Comparison of ENCODE assay signal across 24 cellular contexts in the genomic region with DNA sequence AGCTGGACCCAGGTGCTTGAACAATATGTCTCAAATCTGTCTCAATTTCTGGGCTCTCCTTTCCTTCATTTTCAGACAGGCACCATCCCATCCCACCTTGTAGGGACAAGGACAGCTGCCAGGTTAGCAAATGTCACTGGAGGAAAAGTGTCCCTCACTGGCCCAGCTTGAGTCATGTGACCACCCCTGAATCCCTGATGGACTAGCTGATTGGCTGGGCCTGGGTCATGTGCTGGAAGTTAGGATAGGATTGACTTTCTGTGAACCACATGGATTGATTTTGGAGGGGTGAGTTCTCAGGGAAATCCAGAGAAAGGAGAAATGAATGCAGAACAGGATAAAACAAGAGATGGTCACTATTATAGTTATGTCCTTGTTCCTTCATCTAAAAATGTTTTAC. TPM values are rescaled to one million over a fixed set of nuclear protein-coding genes. Genes with fewer than 3 reads are reported as not detected.
A peak's percentile ranks its signal among the peaks of the same experiment; 100 is the strongest.
DNase-seq lines count a peak whose midpoint lies in the region; ATAC-seq, FAIRE-seq and TF ChIP-seq lines count a peak whose summit lies in the region.
"Had no signal": no experiment of that assay in that cellular context is flagged by ENCODE, and none has a peak within 500 bp of the region (broad histone marks: within the 10 kb centered on the region; RNA-seq: fewer than 3 reads in every experiment).

No MANE protein-coding gene starts in this region.

- H4K8ac ChIP-seq in trophoblast cell (ENCODE audit: low read depth, low read length) = no peak overlapping the region

- peaks cover 15% of the 10 kb centered on the region for H3K4me1 Mint-ChIP-seq in glutamatergic neuron (ENCODE audit: low read depth, unreplicated experiment)

- no peak overlapping the region for H3K4ac ChIP-seq in trophoblast cell (ENCODE audit: low read depth, low read length)

- H2BK120ac ChIP-seq in trophoblast cell (ENCODE audit: insufficient read depth, low read length, poor library complexity) = no peak overlapping the region

- H3K9me3 ChIP-seq in A549 (peaks cover 3% of the 10 kb centered on the region; the same call in 1 of the 3 replicates), DOHH2 (ENCODE audit: control insufficient read depth, insufficient read depth, low read length) (no peaks in the 10 kb centered on the region), trophoblast cell (ENCODE audit: insufficient read depth, low read depth, low read length) (peaks cover 3% of the 10 kb centered on the region)

- no peaks in the 10 kb centered on the region for H3K9me2 ChIP-seq in DOHH2 (replicated peaks; ENCODE audit: control insufficient read depth, low read length)

- CTCF ChIA-PET in A549 (lab: Yijun Ruan, JAX) = interaction anchor here (0.9 to 9.9 kb wide), 17 partner anchors 9 to 249 kb away, joined by 3 to 102 read pairs (median 5); a partner anchor contains a TSS

- no peak for TF ChIP-seq RAD21 in A549 (conservative IDR thresholded peaks at IDR 0.05 in 1 of 2, IDR thresholded peaks at IDR 0.05 in 1 of 2)

- H3K9me3 Mint-ChIP-seq in glutamatergic neuron (ENCODE audit: unreplicated experiment) = peaks cover 13% of the 10 kb centered on the region
- H3K9me3 Mint-ChIP-seq: T-cell had no signal

- TF ChIP-seq CTCF in A549 (IDR thresholded peaks at IDR 0.05) = no peak
- no peak for TF ChIP-seq CTCF in DOHH2 (IDR thresholded peaks at IDR 0.05; ENCODE audit: low read depth, low read length, poor library complexity, severe bottlenecking)
- no peak for TF ChIP-seq CTCF in glutamatergic neuron (IDR thresholded peaks at IDR 0.05; ENCODE audit: partially characterized antibody, unreplicated experiment)

- H2AFZ ChIP-seq in trophoblast cell (ENCODE audit: insufficient read depth, low read length, poor library complexity) = no peak overlapping the region

- no peak overlapping the region for H4K91ac ChIP-seq in trophoblast cell (ENCODE audit: low read depth, low read length)

- DNase-seq in A549 (ENCODE audit: low read depth in 1 of 2, low spot score in 1 of 2) (no peak), SW480 (ENCODE audit: low spot score) (peak; percentile 26), glutamatergic neuron (no peak), NCI-H2196 (lab: John Stamatoyannopoulos, UW; ENCODE audit: unreplicated experiment) (no peak), trophoblast cell (no peak), NCI-H187 treated with DMSO at 0.1 percent for 48 hours (lab: John Stamatoyannopoulos, UW) (no peak), GM19239 (ENCODE audit: insufficient read length, low spot score) (no peak)
- DNase-seq: DMS79 treated with DMSO at 0.1 percent for 48 hours; MM.1S; NCI-H1092; NCI-H1436 treated with DMSO at 0.1 percent for 48 hours; NCI-H2029 treated with DMSO at 0.1 percent for 48 hours; NCI-H2171; NCI-H446; NCI-H526 treated with DMSO at 0.1 percent for 48 hours; NK-92 treated with Interleukin-12 subunit alpha and Interleukin-12 subunit beta, amount 100 ng/mL, for 24 hours; T-cell had no signal

- H3K18ac ChIP-seq in trophoblast cell (ENCODE audit: low read length) = no peak overlapping the region

- no peaks in the 10 kb centered on the region for H4K20me1 ChIP-seq in DOHH2 (ENCODE audit: control insufficient read depth, insufficient read depth, low read depth, low read length)

- peak overlapping the region; percentile 52 for H3K27ac Mint-ChIP-seq in glutamatergic neuron (ENCODE audit: unreplicated experiment)

- peaks cover 16% of the 10 kb centered on the region for H3K27me3 Mint-ChIP-seq in glutamatergic neuron (ENCODE audit: unreplicated experiment)

- no peak overlapping the region for H2AK5ac ChIP-seq in trophoblast cell (ENCODE audit: low read length)

- H3K4me3 Mint-ChIP-seq in glutamatergic neuron (ENCODE audit: unreplicated experiment) = no peak overlapping the region
- H3K4me3 Mint-ChIP-seq: T-cell had no signal

- H3K27me3 ChIP-seq in DOHH2 (ENCODE audit: control insufficient read depth, low read length) (no peaks in the 10 kb centered on the region), trophoblast cell (ENCODE audit: insufficient read depth, low read length) (no peaks in the 10 kb centered on the region)

- ATAC-seq in A549 = no peak
- ATAC-seq: Right ventricle myocardium inferior, T-cell had no signal

- FAIRE-seq in A549 (lab: Jason Lieb, UNC) (no peak), GM19239 (lab: Jason Lieb, UNC) (no peak)
- FAIRE-seq: RCC 7860 had no signal

- TF ChIP-seq POLR2A in A549 (IDR thresholded peaks at IDR 0.05; ENCODE audit: low read length) = no peak

- H3F3A ChIP-seq in DOHH2 (ENCODE audit: control insufficient read depth, insufficient read depth) = peaks cover 13% of the 10 kb centered on the region

- no peak overlapping the region for H2BK12ac ChIP-seq in trophoblast cell (ENCODE audit: low read length)

- H3K4me3 ChIP-seq in A549 = no peak overlapping the region
- no peak overlapping the region for H3K4me3 ChIP-seq in DOHH2 (ENCODE audit: low read length)
- no peak overlapping the region for H3K4me3 ChIP-seq in trophoblast cell (ENCODE audit: low read depth, low read length)

- no peak overlapping the region for H3K14ac ChIP-seq in trophoblast cell (ENCODE audit: low read length)

- peaks cover 4% of the 10 kb centered on the region for H3K36me3 ChIP-seq in DOHH2 (ENCODE audit: control insufficient read depth, low read length)
- no peaks in the 10 kb centered on the region for H3K36me3 ChIP-seq in trophoblast cell (ENCODE audit: control insufficient read depth in 1 of 2, insufficient read depth in 2 of 2, low read length in 2 of 2)

- no peak overlapping the region for H2BK5ac ChIP-seq in trophoblast cell (ENCODE audit: low read depth, low read length, poor library complexity)

- H4K12ac ChIP-seq in trophoblast cell (ENCODE audit: low read depth, low read length) = no peak overlapping the region

- no peaks in the 10 kb centered on the region for H3K36me3 Mint-ChIP-seq in glutamatergic neuron (ENCODE audit: unreplicated experiment)
- H3K36me3 Mint-ChIP-seq: T-cell had no signal

- H3K4me1 ChIP-seq in A549 (peaks cover 11% of the 10 kb centered on the region; the same call in 2 of the 3 replicates), DOHH2 (ENCODE audit: control insufficient read depth, low read length) (peaks cover 82% of the 10 kb centered on the region), trophoblast cell (ENCODE audit: control insufficient read depth in 1 of 2, insufficient read depth in 2 of 2, low read length in 2 of 2) (peaks cover 6 to 9% of the 10 kb centered on the region in 2 experiments)

- no peaks in the 10 kb centered on the region for H3K79me1 ChIP-seq in trophoblast cell (ENCODE audit: low read length)

- no peak for TF ChIP-seq EP300 in A549 (IDR thresholded peaks at IDR 0.05)

- no peak overlapping the region for H3K9ac ChIP-seq in trophoblast cell (ENCODE audit: low read length)

- H3K27ac ChIP-seq in A549 (no peak overlapping the region), DOHH2 (ENCODE audit: low read depth, low read length) (peak overlapping the region; percentile 100), trophoblast cell (ENCODE audit: low read depth, low read length) (no peak overlapping the region)

- H3K23ac ChIP-seq in trophoblast cell (ENCODE audit: low read length) = no peak overlapping the region

- no peaks in the 10 kb centered on the region for H3K79me2 ChIP-seq in DOHH2 (ENCODE audit: control insufficient read depth, low read length)
- H3K79me2 ChIP-seq in trophoblast cell (ENCODE audit: control insufficient read depth, insufficient read depth, low read length, poor library complexity) = peaks cover 2% of the 10 kb centered on the region

- H3K4me2 ChIP-seq in A549 = no peak overlapping the region
- H3K4me2 ChIP-seq in DOHH2 (ENCODE audit: low read length) = peak overlapping the region; percentile 95
- H3K4me2 ChIP-seq in trophoblast cell (ENCODE audit: low read length) = no peak overlapping the region

- POLR2A ChIA-PET in A549 (lab: Yijun Ruan, JAX) = no interaction called here

RNA-seq across cellular contexts. Expression of a gene that starts 28.2 kb away (rescaled TPM):
- 0.32 and 0.46 TPM in 2 replicates for polyA plus RNA-seq in A549 (2011; rRNA removed)
- polyA plus RNA-seq in A549 (2012; cell fraction: cytosol; rRNA removed) = 0.05 and 0.07 TPM in 2 replicates
- 0.17 TPM in 1 of 2 replicates, not detected in the other for polyA plus RNA-seq in A549 (2012; cell fraction: nucleus; rRNA removed)
- polyA plus RNA-seq in A549 (2017; fragmentation: RNase III; extraction: RNeasy Plus Mini Kit Qiagen cat#74134 plus additional on column Dnase treatment) = 0.16 TPM in 1 of 3 replicates, not detected in the others
- not detected in 2 replicates for polyA minus RNA-seq in A549 (2011; rRNA and poly(A)+ RNA removed)
- not detected for total RNA-seq in glutamatergic neuron (ENCODE audit: unreplicated experiment)
- 1.9 and 2.6 TPM in 2 replicates for polyA plus RNA-seq in trophoblast cell (2013)
- total RNA-seq: G401, H4, LHCN-M2, SK-MEL-5 had no signal

RNA-seq across cellular contexts. Expression of a gene that starts 45.9 kb away (rescaled TPM):
- 0.08 and 0.09 TPM in 2 replicates for polyA plus RNA-seq in A549 (2011; rRNA removed)
- polyA plus RNA-seq in A549 (2012; cell fraction: cytosol; rRNA removed) = 0.04 TPM in 2 replicates
- 0.47 and 0.66 TPM in 2 replicates for polyA plus RNA-seq in A549 (2012; cell fraction: nucleus; rRNA removed)
- 0.04 to 0.12 TPM (median 0.06 TPM) in 3 replicates for polyA plus RNA-seq in A549 (2017; fragmentation: RNase III; extraction: RNeasy Plus Mini Kit Qiagen cat#74134 plus additional on column Dnase treatment)
- not detected in 2 replicates for polyA minus RNA-seq in A549 (2011; rRNA and poly(A)+ RNA removed)
- 0.29 TPM for total RNA-seq in glutamatergic neuron (ENCODE audit: unreplicated experiment)
- 4.8 and 4.9 TPM in 2 replicates for polyA plus RNA-seq in trophoblast cell (2013)
- total RNA-seq: G401, H4, SK-MEL-5 had no signal

RNA-seq across cellular contexts. Expression of a gene that starts 47.5 kb away (rescaled TPM):
- polyA plus RNA-seq in A549 (2011; rRNA removed) = 0.06 and 0.13 TPM in 2 replicates
- 0.06 and 0.09 TPM in 2 replicates for polyA plus RNA-seq in A549 (2012; cell fraction: cytosol; rRNA removed)
- polyA plus RNA-seq in A549 (2012; cell fraction: nucleus; rRNA removed) = 0.92 and 1.1 TPM in 2 replicates
- polyA plus RNA-seq in A549 (2017; fragmentation: RNase III; extraction: RNeasy Plus Mini Kit Qiagen cat#74134 plus additional on column Dnase treatment) = 0.09 to 0.16 TPM (median 0.12 TPM) in 3 replicates
- 0.21 and 0.29 TPM in 2 replicates for polyA minus RNA-seq in A549 (2011; rRNA and poly(A)+ RNA removed)
- total RNA-seq in glutamatergic neuron (ENCODE audit: unreplicated experiment) = 14.4 TPM
- polyA plus RNA-seq in trophoblast cell (2013) = 0.22 and 0.33 TPM in 2 replicates
- total RNA-seq: H4, LHCN-M2 had no signal

RNA-seq across cellular contexts. Expression of a gene that starts 51.2 kb away (rescaled TPM):
- not detected in 2 replicates for polyA plus RNA-seq in A549 (2011; rRNA removed)
- 0.06 and 0.13 TPM in 2 replicates for polyA plus RNA-seq in A549 (2012; cell fraction: cytosol; rRNA removed)
- polyA plus RNA-seq in A549 (2012; cell fraction: nucleus; rRNA removed) = 0.10 and 0.13 TPM in 2 replicates
- not detected in 3 replicates for polyA plus RNA-seq in A549 (2017; fragmentation: RNase III; extraction: RNeasy Plus Mini Kit Qiagen cat#74134 plus additional on column Dnase treatment)
- not detected in 2 replicates for polyA minus RNA-seq in A549 (2011; rRNA and poly(A)+ RNA removed)
- total RNA-seq in glutamatergic neuron (ENCODE audit: unreplicated experiment) = not detected
- polyA plus RNA-seq in trophoblast cell (2013) = not detected in 2 replicates
- total RNA-seq: G401, H4, LHCN-M2, SK-MEL-5 had no signal

RNA-seq across cellular contexts. Expression of a gene that starts 55.7 kb away (rescaled TPM):
- polyA plus RNA-seq in A549 (2011; rRNA removed) (not detected in 2 replicates), A549 (2017; fragmentation: RNase III; extraction: RNeasy Plus Mini Kit Qiagen cat#74134 plus additional on column Dnase treatment) (0.15 TPM in 1 of 3 replicates, not detected in the others)
- 0.20 and 0.21 TPM in 2 replicates for polyA plus RNA-seq in A549 (2012; cell fraction: cytosol; rRNA removed)
- 0.09 and 0.12 TPM in 2 replicates for polyA plus RNA-seq in A549 (2012; cell fraction: nucleus; rRNA removed)
- polyA minus RNA-seq in A549 (2011; rRNA and poly(A)+ RNA removed) = not detected in 2 replicates
- total RNA-seq in glutamatergic neuron (ENCODE audit: unreplicated experiment) = 22.3 TPM
- polyA plus RNA-seq in trophoblast cell (2013) = 0.14 and 0.32 TPM in 2 replicates
- total RNA-seq: G401, LHCN-M2, Right ventricle myocardium inferior, SK-MEL-5 had no signal
